In genomic region chr3:113276581-113277080, GRCh38 we compare ENCODE assay signal across 10 cellular contexts.
DNase-seq lines count a peak whose midpoint lies in the region; ATAC-seq, FAIRE-seq and TF ChIP-seq lines count a peak whose summit lies in the region.
"Had no signal": no experiment of that assay in that cellular context is flagged by ENCODE, and none has a peak within 500 bp of the region (broad histone marks: within the 10 kb centered on the region; RNA-seq: fewer than 3 reads in every experiment).

No MANE protein-coding gene starts in this region.

- H3K36me3 ChIP-seq in H1 (ENCODE audit: control insufficient read depth in 2 of 4, insufficient read depth in 4 of 4, low read length in 3 of 4) (peaks cover 0 to 4% (median 0%) of the 10 kb centered on the region in 4 experiments; a peak in 3 of 8 replicates), upper lobe of right lung (no peaks in the 10 kb centered on the region), HAP-1 (replicated peaks) (no peaks in the 10 kb centered on the region), mesendoderm (ENCODE audit: control insufficient read depth, insufficient read depth, low read length) (no peaks in the 10 kb centered on the region)

- POLR2A ChIA-PET in H1 (lab: Charles Lee; ENCODE audit: partially characterized antibody) = no interaction called here

- H4K5ac ChIP-seq in H1 (ENCODE audit: insufficient read length, low read depth, low read length) (no peak overlapping the region), mesendoderm (ENCODE audit: low read length) (no peak overlapping the region)

- peak; percentile 19 for FAIRE-seq in H1 (lab: Jason Lieb, UNC)

- no peaks in the 10 kb centered on the region for H3K27me3 ChIP-seq in H1 (replicated peaks in 1 of 4; ENCODE audit: control insufficient read depth in 3 of 4, extremely low read depth in 1 of 4, insufficient read depth in 3 of 4, low read length in 3 of 4)
- no peaks in the 10 kb centered on the region for H3K27me3 ChIP-seq in upper lobe of right lung
- H3K27me3 ChIP-seq in HAP-1 (ENCODE audit: low read depth) = no peaks in the 10 kb centered on the region
- no peaks in the 10 kb centered on the region for H3K27me3 ChIP-seq in mesendoderm (ENCODE audit: insufficient read depth, low read length, poor library complexity)

- CTCF ChIA-PET in activated CD8-positive, alpha-beta memory T cell treated with anti-CD3 and anti-CD28 coated beads, Interleukin-2, amount 10 ng/mL, durations not matched to agents 7 days and 5 days (lab: Charles Lee) = interaction anchor here (4.7 kb wide), 1 partner anchor 12 kb away, joined by 18 read pairs; no protein-coding TSS in a partner anchor
- CTCF ChIA-PET in H1 (lab: Charles Lee; ENCODE audit: partially characterized antibody) = interaction anchor here (0.8 to 7.4 kb wide), 15 partner anchors 11 to 300 kb away, joined by 3 to 63 read pairs (median 4); no protein-coding TSS in a partner anchor

- H3K4me3 Mint-ChIP-seq in activated CD8-positive, alpha-beta memory T cell treated with anti-CD3 and anti-CD28 coated beads, Interleukin-2, amount 10 ng/mL, durations not matched to agents 7 days and 5 days = peak overlapping the region; percentile 32
- no peak overlapping the region for H3K4me3 Mint-ChIP-seq in natural killer cell treated with Interleukin-12 subunit alpha and Interleukin-12 subunit beta and Interleukin-15 and Interleukin-18, amount 100 ng/mL, for 72 hours

- H3K18ac ChIP-seq in H1 (ENCODE audit: extremely low read depth, low read length) = 0 out of 2 replicates have a peak overlapping the region, but pooled peaks have one; percentile 42
- H3K18ac ChIP-seq in mesendoderm (ENCODE audit: low read length) = no peak overlapping the region

- no peak for TF ChIP-seq POLR2A in H1 (IDR thresholded peaks at IDR 0.05; ENCODE audit: control extremely low read depth in 1 of 2, low read depth in 2 of 2, low read length in 2 of 2)

- no peaks in the 10 kb centered on the region for H3K36me3 Mint-ChIP-seq in activated CD8-positive, alpha-beta memory T cell treated with anti-CD3 and anti-CD28 coated beads, Interleukin-2, amount 10 ng/mL, durations not matched to agents 7 days and 5 days
- H3K36me3 Mint-ChIP-seq in natural killer cell treated with Interleukin-12 subunit alpha and Interleukin-12 subunit beta and Interleukin-15 and Interleukin-18, amount 100 ng/mL, for 72 hours = no peaks in the 10 kb centered on the region

- H3K27ac ChIP-seq in H1 (ENCODE audit: low read depth, low read length) = no peak overlapping the region
- peak overlapping the region; percentile 17 for H3K27ac ChIP-seq in upper lobe of right lung
- no peak overlapping the region for H3K27ac ChIP-seq in mesendoderm (ENCODE audit: low read depth, low read length)

- H2BK5ac ChIP-seq in H1 (ENCODE audit: low read depth, low read length) (no peak overlapping the region), mesendoderm (ENCODE audit: low read length) (no peak overlapping the region)

- H3K9ac ChIP-seq in H1 (replicated peaks in 1 of 4; ENCODE audit: extremely low read depth in 1 of 4, low read depth in 3 of 4, low read length in 3 of 4) (no peak overlapping the region), mesendoderm (ENCODE audit: low read length) (no peak overlapping the region)

- no peak overlapping the region for H3K4me3 ChIP-seq in H1 (ENCODE audit: extremely low read depth in 1 of 4, insufficient read depth in 2 of 4, low read depth in 3 of 4, low read length in 4 of 4)
- no peak overlapping the region for H3K4me3 ChIP-seq in upper lobe of right lung
- H3K4me3 ChIP-seq in HAP-1 = no peak overlapping the region
- H3K4me3 ChIP-seq in mesendoderm (ENCODE audit: low read length) = no peak overlapping the region

- TF ChIP-seq EP300 in H1 (IDR thresholded peaks at IDR 0.05; ENCODE audit: borderline replicate concordance in 1 of 2, low read depth in 2 of 2, low read length in 2 of 2) = no peak

- 0 out of 2 replicates have a peak overlapping the region, but pooled peaks have one; percentile 41 for H2BK20ac ChIP-seq in H1 (ENCODE audit: low read length)

- H3K79me1 ChIP-seq in H1 (ENCODE audit: low read depth, low read length) (no peaks in the 10 kb centered on the region), mesendoderm (ENCODE audit: low read length) (no peaks in the 10 kb centered on the region)

- H4K8ac ChIP-seq in H1 (ENCODE audit: extremely low read depth, insufficient read depth, low read length) = no peak overlapping the region
- no peak overlapping the region for H4K8ac ChIP-seq in mesendoderm (ENCODE audit: low read depth, low read length)

- no peak overlapping the region for H3K56ac ChIP-seq in H1 (replicated peaks; ENCODE audit: insufficient read length, low read depth, low read length)
- H3K56ac ChIP-seq in mesendoderm (ENCODE audit: low read length) = no peak overlapping the region

- H3K4me1 Mint-ChIP-seq in activated CD8-positive, alpha-beta memory T cell treated with anti-CD3 and anti-CD28 coated beads, Interleukin-2, amount 10 ng/mL, durations not matched to agents 7 days and 5 days = peaks cover 8% of the 10 kb centered on the region
- H3K4me1 Mint-ChIP-seq in natural killer cell treated with Interleukin-12 subunit alpha and Interleukin-12 subunit beta and Interleukin-15 and Interleukin-18, amount 100 ng/mL, for 72 hours (ENCODE audit: low read depth in 2 of 2) = peaks cover 5 to 12% of the 10 kb centered on the region in 2 donors

- H3K9me3 Mint-ChIP-seq in activated CD8-positive, alpha-beta memory T cell treated with anti-CD3 and anti-CD28 coated beads, Interleukin-2, amount 10 ng/mL, durations not matched to agents 7 days and 5 days (ENCODE audit: low read depth) = no peaks in the 10 kb centered on the region
- no peaks in the 10 kb centered on the region for H3K9me3 Mint-ChIP-seq in natural killer cell treated with Interleukin-12 subunit alpha and Interleukin-12 subunit beta and Interleukin-15 and Interleukin-18, amount 100 ng/mL, for 72 hours

- H2BK120ac ChIP-seq in H1 (replicated peaks; ENCODE audit: low read depth, low read length) (no peak overlapping the region), mesendoderm (ENCODE audit: low read depth, low read length) (no peak overlapping the region)

- 94% methylated on average over 7 of the region's 7 CpGs; no CpG with 5 or more reads in 1 of the 2 experiments for WGBS in H1 (ENCODE audit: extremely low coverage in 1 of 2, insufficient coverage in 1 of 2, insufficient read length in 1 of 2, insufficient replicate concordance in 2 of 2, low coverage in 1 of 2, low lambda C conversion rate in 2 of 2, missing lambda C conversion rate in 1 of 2), 2 experiments
- WGBS in mesendoderm (ENCODE audit: extremely low coverage, insufficient coverage, low lambda C conversion rate) = no CpG with 5 or more reads among the region's 7 CpGs

- H3K9me3 ChIP-seq in H1 (ENCODE audit: insufficient read depth in 2 of 2, low read depth in 1 of 2, low read length in 1 of 2) (no peaks in the 10 kb centered on the region), upper lobe of right lung (no peaks in the 10 kb centered on the region), HAP-1 (no peaks in the 10 kb centered on the region)

- ATAC-seq in activated CD8-positive, alpha-beta memory T cell treated with anti-CD3 and anti-CD28 coated beads, Interleukin-2, amount 10 ng/mL, durations not matched to agents 7 days and 5 days = no peak
- no peak for ATAC-seq in natural killer cell treated with Interleukin-12 subunit alpha and Interleukin-12 subunit beta and Interleukin-15 and Interleukin-18, amount 100 ng/mL, for 72 hours
- ATAC-seq in upper lobe of right lung = no peak

- H3K4ac ChIP-seq in H1 (replicated peaks; ENCODE audit: insufficient read length, low read depth, low read length) = no peak overlapping the region
- no peak overlapping the region for H3K4ac ChIP-seq in mesendoderm (ENCODE audit: low read depth, low read length)

- no peaks in the 10 kb centered on the region for H3K79me2 ChIP-seq in H1 (ENCODE audit: control insufficient read depth in 1 of 2, insufficient read depth in 2 of 2, low read length in 2 of 2)
- no peaks in the 10 kb centered on the region for H3K79me2 ChIP-seq in mesendoderm (ENCODE audit: control insufficient read depth, insufficient read depth, low read length)

- H2AFZ ChIP-seq in H1 (ENCODE audit: low read length) = no peak overlapping the region

- H3K14ac ChIP-seq in H1 (ENCODE audit: insufficient read length) = no peak overlapping the region

- no peak overlapping the region for H3K23ac ChIP-seq in H1 (ENCODE audit: insufficient read length)
- H3K23ac ChIP-seq in mesendoderm (ENCODE audit: low read length) = no peak overlapping the region

- no peak overlapping the region for H4K91ac ChIP-seq in H1 (replicated peaks; ENCODE audit: insufficient read length, low read length)

- no peak overlapping the region for H3K4me2 ChIP-seq in H1 (ENCODE audit: insufficient read depth in 1 of 2, low read depth in 2 of 2, low read length in 2 of 2)
- H3K4me2 ChIP-seq in mesendoderm (ENCODE audit: low read length) = no peak overlapping the region

- DNase-seq in activated CD8-positive, alpha-beta memory T cell treated with anti-CD3 and anti-CD28 coated beads, Interleukin-2, amount 10 ng/mL, durations not matched to agents 7 days and 5 days = no peak
- no peak for DNase-seq in activated CD8-positive, alpha-beta memory T cell treated with anti-CD3 and anti-CD28 coated beads, Interleukin-2, amount 50 U/mL, for 48 hours
- no peak for DNase-seq in H1 (ENCODE audit: low read depth in 1 of 2, low spot score in 2 of 2)
- no peak for DNase-seq in natural killer cell treated with Interleukin-12 subunit alpha and Interleukin-12 subunit beta and Interleukin-15 and Interleukin-18, amount 100 ng/mL, for 72 hours (ENCODE audit: low spot score)
- no peak for DNase-seq in upper lobe of right lung
- no peak for DNase-seq in mucosa of gallbladder (ENCODE audit: low spot score)
- DNase-seq in HAP-1 (ENCODE audit: low spot score in 2 of 2) = no peak
- no peak for DNase-seq in mesendoderm
- DNase-seq: NCI-H2227 treated with DMSO at 0.1 percent for 48 hours; stimulated activated CD4-positive, alpha-beta T cell treated with anti-CD3 and anti-CD28 coated beads, Interleukin-2, amount 100 ng/mL, for 24 hours had no signal

- H3K27me3 Mint-ChIP-seq in activated CD8-positive, alpha-beta memory T cell treated with anti-CD3 and anti-CD28 coated beads, Interleukin-2, amount 10 ng/mL, durations not matched to agents 7 days and 5 days = peaks cover 2% of the 10 kb centered on the region
- no peaks in the 10 kb centered on the region for H3K27me3 Mint-ChIP-seq in natural killer cell treated with Interleukin-12 subunit alpha and Interleukin-12 subunit beta and Interleukin-15 and Interleukin-18, amount 100 ng/mL, for 72 hours

- H3K23me2 ChIP-seq in H1 (ENCODE audit: low read depth, low read length) = no peaks in the 10 kb centered on the region

- H3K4me1 ChIP-seq in H1 (replicated peaks in 1 of 4; ENCODE audit: control insufficient read depth in 3 of 4, insufficient read depth in 4 of 4, low read length in 3 of 4) (peaks cover 0 to 11% (median 5%) of the 10 kb centered on the region in 4 experiments; a peak in 5 of 7 replicates), upper lobe of right lung (peaks cover 6% of the 10 kb centered on the region), HAP-1 (peaks cover 15% of the 10 kb centered on the region), mesendoderm (ENCODE audit: control insufficient read depth, low read depth, low read length) (no peaks in the 10 kb centered on the region)

- no peaks in the 10 kb centered on the region for H4K20me1 ChIP-seq in H1 (replicated peaks in 1 of 2; ENCODE audit: control insufficient read depth in 1 of 2, insufficient read depth in 2 of 2, low read length in 2 of 2)

- TF ChIP-seq CTCF in H1 (IDR thresholded peaks at IDR 0.05; ENCODE audit: control extremely low read depth in 1 of 3, insufficient read depth in 1 of 3, low read depth in 1 of 3, low read length in 3 of 3) (no peak), upper lobe of right lung (IDR thresholded peaks at IDR 0.05) (no peak)

- H3K27ac Mint-ChIP-seq in activated CD8-positive, alpha-beta memory T cell treated with anti-CD3 and anti-CD28 coated beads, Interleukin-2, amount 10 ng/mL, durations not matched to agents 7 days and 5 days = no peak overlapping the region
- peak overlapping the region; percentile 49 to 90 for H3K27ac Mint-ChIP-seq in natural killer cell treated with Interleukin-12 subunit alpha and Interleukin-12 subunit beta and Interleukin-15 and Interleukin-18, amount 100 ng/mL, for 72 hours

- in situ Hi-C loops in HAP-1 (cut with MboI; ENCODE audit: low sequenced_read_pairs) = loop anchor here (25.0 kb wide), 1 partner anchor 639 kb away; the partner anchor contains the start of gene CCDC80

- H2BK15ac ChIP-seq in H1 (ENCODE audit: low read length) = no peak overlapping the region
- H2BK15ac ChIP-seq in mesendoderm (replicated peaks; ENCODE audit: low read depth) = no peak overlapping the region

- intact Hi-C loops in upper lobe of right lung (cut with DNase I) = no loop called here

- no peak for TF ChIP-seq RAD21 in H1 (IDR thresholded peaks at IDR 0.05 in 1 of 2, conservative IDR thresholded peaks at IDR 0.05 in 1 of 2; ENCODE audit: low read depth in 2 of 2, low read length in 2 of 2)

- no peak overlapping the region for H2BK12ac ChIP-seq in H1 (ENCODE audit: low read depth, low read length)

- H2AK5ac ChIP-seq in H1 (ENCODE audit: low read depth, low read length) (no peak overlapping the region), mesendoderm (ENCODE audit: low read length) (no peak overlapping the region)
